In genomic region chr2:164747140-164747539, GRCh38 we compare ENCODE assay signal across 24 cellular contexts.
"Had no signal": no experiment of that assay in that cellular context is flagged by ENCODE, and none has a peak within 500 bp of the region (broad histone marks: within the 10 kb centered on the region; RNA-seq: fewer than 3 reads in every experiment).

No MANE protein-coding gene starts in this region.

- ATAC-seq: gastroesophageal sphincter; left cardiac atrium; mucosa of descending colon; natural killer cell; right cardiac atrium; stimulated activated effector memory CD8-positive, alpha-beta T cell treated with anti-CD3 and anti-CD28 coated beads, Interleukin-12 subunit alpha, Interleukin-12 subunit beta, amount 100 ng/mL, for 72 hours; stimulated activated naive CD8-positive, alpha-beta T cell treated with anti-CD3 and anti-CD28 coated beads, Interleukin-15, amount 100 ng/mL, for 72 hours; upper lobe of right lung had no signal

- H3K36me3 Mint-ChIP-seq: natural killer cell; neural progenitor cell; stimulated activated effector memory CD8-positive, alpha-beta T cell treated with anti-CD3 and anti-CD28 coated beads, Interleukin-12 subunit alpha, Interleukin-12 subunit beta, amount 100 ng/mL, for 72 hours had no signal

- H3K27me3 ChIP-seq: esophagus squamous epithelium, gastroesophageal sphincter, neural progenitor cell, ovary, thyroid gland, upper lobe of right lung, vagina had no signal

- H3K36me3 ChIP-seq: gastroesophageal sphincter, neural progenitor cell, ovary, thyroid gland, vagina had no signal

- H3K4me3 ChIP-seq: esophagus squamous epithelium, gastroesophageal sphincter, lung, mucosa of descending colon, neural progenitor cell, ovary, smooth muscle cell, thyroid gland, upper lobe of right lung, vagina had no signal

- H3K4me1 Mint-ChIP-seq: immature natural killer cell; natural killer cell; stimulated activated effector memory CD8-positive, alpha-beta T cell treated with anti-CD3 and anti-CD28 coated beads, Interleukin-12 subunit alpha, Interleukin-12 subunit beta, amount 100 ng/mL, for 72 hours; stimulated activated naive CD8-positive, alpha-beta T cell treated with anti-CD3 and anti-CD28 coated beads, Interleukin-15, amount 100 ng/mL, for 72 hours had no signal

- H3K9me3 ChIP-seq: esophagus squamous epithelium, gastroesophageal sphincter, mucosa of descending colon, ovary, thyroid gland, upper lobe of right lung, vagina had no signal

- H3K4me3 Mint-ChIP-seq: immature natural killer cell; natural killer cell; neural progenitor cell; stimulated activated effector memory CD8-positive, alpha-beta T cell treated with anti-CD3 and anti-CD28 coated beads, Interleukin-12 subunit alpha, Interleukin-12 subunit beta, amount 100 ng/mL, for 72 hours; stimulated activated naive CD8-positive, alpha-beta T cell treated with anti-CD3 and anti-CD28 coated beads, Interleukin-15, amount 100 ng/mL, for 72 hours had no signal

- H3K27me3 Mint-ChIP-seq: stimulated activated naive CD8-positive, alpha-beta T cell treated with anti-CD3 and anti-CD28 coated beads, Interleukin-15, amount 100 ng/mL, for 72 hours had no signal

- H3K27ac Mint-ChIP-seq: immature natural killer cell; natural killer cell; neural progenitor cell; stimulated activated effector memory CD8-positive, alpha-beta T cell treated with anti-CD3 and anti-CD28 coated beads, Interleukin-12 subunit alpha, Interleukin-12 subunit beta, amount 100 ng/mL, for 72 hours; stimulated activated naive CD8-positive, alpha-beta T cell treated with anti-CD3 and anti-CD28 coated beads, Interleukin-15, amount 100 ng/mL, for 72 hours had no signal

- DNase-seq: effector memory CD4-positive, alpha-beta T cell; esophagus squamous epithelium; foreskin fibroblast; glutamatergic neuron; immature natural killer cell; left cardiac atrium; left ventricle myocardium superior; mucosa of descending colon; natural killer cell; nucleus accumbens; right cardiac atrium; stimulated activated CD4-positive, alpha-beta T cell treated with anti-CD3 and anti-CD28 coated beads, Interleukin-4, amount 100 ng/mL, for 1 hour; stimulated activated CD8-positive, alpha-beta memory T cell treated with anti-CD3 and anti-CD28 coated beads, Interleukin-4, amount 100 ng/mL, for 48 hours; stimulated activated naive CD8-positive, alpha-beta T cell treated with anti-CD3 and anti-CD28 coated beads, Interleukin-15, amount 100 ng/mL, for 72 hours; thyroid gland; upper lobe of right lung had no signal

- H3K4me1 ChIP-seq: neural progenitor cell, upper lobe of right lung, vagina had no signal

- H3K27ac ChIP-seq: epithelial cell of prostate, esophagus squamous epithelium, gastroesophageal sphincter, neural progenitor cell, ovary, thyroid gland, upper lobe of right lung, vagina had no signal

- H3K9me3 Mint-ChIP-seq: neural progenitor cell had no signal
